8 cellular contexts compared by ENCODE assay signal in genomic region chr9:126702501-126703329, GRCh38.
DNase-seq lines count a peak whose midpoint lies in the region; ATAC-seq and TF ChIP-seq lines count a peak whose summit lies in the region.

No MANE protein-coding gene starts in this region.

- peaks cover 0 to 2% (median 0%) of the 10 kb centered on the region in 7 donors for H3K9me3 Mint-ChIP-seq in CD14-positive monocyte
- no peaks in the 10 kb centered on the region for H3K9me3 Mint-ChIP-seq in activated naive CD4-positive, alpha-beta T cell treated with anti-CD3 and anti-CD28 coated beads, Interleukin-2, amount 10 ng/mL, durations not matched to agents 7 days and 5 days

- H3K27ac Mint-ChIP-seq in CD14-positive monocyte, result no peak overlapping the region
- no peak overlapping the region for H3K27ac Mint-ChIP-seq in activated naive CD4-positive, alpha-beta T cell treated with anti-CD3 and anti-CD28 coated beads, Interleukin-2, amount 10 ng/mL, durations not matched to agents 7 days and 5 days

- H3K4me3 ChIP-seq in transverse colon, result no peak overlapping the region

- no peak for ATAC-seq in HG03039 (IDR thresholded peaks at IDR 0.05; ENCODE audit: unreplicated experiment)

- intact Hi-C loops in CD14-positive monocyte (cut with micrococcal nuclease), result no loop called here
- intact Hi-C loops in transverse colon (cut with DNase I; ENCODE audit: low total_unique reads), result no loop called here

- TF ChIP-seq CTCF in CD14-positive monocyte (IDR thresholded peaks at IDR 0.05) (peak; percentile 84), transverse colon (IDR thresholded peaks at IDR 0.05) (peak; percentile 37 to 52 (median 48))

- TF ChIP-seq EP300 in transverse colon (IDR thresholded peaks at IDR 0.05; ENCODE audit: low read depth), result no peak

- CTCF ChIA-PET in activated naive CD4-positive, alpha-beta T cell treated with anti-CD3 and anti-CD28 coated beads, Interleukin-2, amount 10 ng/mL, durations not matched to agents 7 days and 5 days (lab: Charles Lee), result interaction anchor here (0.6 to 11.9 kb wide), 21 partner anchors 8 to 1985 kb away, joined by 3 to 481 read pairs (median 4); no protein-coding TSS in a partner anchor

- H3K4me1 ChIP-seq in transverse colon, result peaks cover 0 to 11% (median 4%) of the 10 kb centered on the region in 4 donors

- peaks cover 19% of the 10 kb centered on the region for H3K4me1 Mint-ChIP-seq in CD14-positive monocyte
- H3K4me1 Mint-ChIP-seq in activated naive CD4-positive, alpha-beta T cell treated with anti-CD3 and anti-CD28 coated beads, Interleukin-2, amount 10 ng/mL, durations not matched to agents 7 days and 5 days, result peaks cover 17% of the 10 kb centered on the region

- H3K36me3 Mint-ChIP-seq in CD14-positive monocyte, result no peaks in the 10 kb centered on the region
- no peaks in the 10 kb centered on the region for H3K36me3 Mint-ChIP-seq in activated naive CD4-positive, alpha-beta T cell treated with anti-CD3 and anti-CD28 coated beads, Interleukin-2, amount 10 ng/mL, durations not matched to agents 7 days and 5 days

- H3K27ac ChIP-seq in transverse colon, result no peak overlapping the region
- H3K27ac ChIP-seq in substantia nigra (ENCODE audit: low read depth, low read length, poor library complexity, severe bottlenecking), result no peak overlapping the region

- H3K4me3 Mint-ChIP-seq in CD14-positive monocyte, result peak overlapping the region in 1 of 2 donors; percentile 29
- H3K4me3 Mint-ChIP-seq in activated naive CD4-positive, alpha-beta T cell treated with anti-CD3 and anti-CD28 coated beads, Interleukin-2, amount 10 ng/mL, durations not matched to agents 7 days and 5 days, result no peak overlapping the region

- no peak for TF ChIP-seq POLR2A in transverse colon (IDR thresholded peaks at IDR 0.05)

- DNase-seq in CD14-positive monocyte (ENCODE audit: low spot score), result no peak
- DNase-seq in KBM-7, result peak; percentile 34
- peak; percentile 52 for DNase-seq in activated naive CD4-positive, alpha-beta T cell treated with anti-CD3 and anti-CD28 coated beads, Interleukin-2, amount 10 ng/mL, durations not matched to agents 7 days and 5 days
- peak; percentile 63 for DNase-seq in iris pigment epithelial cell (ENCODE audit: low read depth)
- no peak for DNase-seq in transverse colon
- DNase-seq in HPDE6-E6E7 (ENCODE audit: extremely low spot score), result no peak
- no peak for DNase-seq in substantia nigra (lab: John Stamatoyannopoulos, UW)

- H3K36me3 ChIP-seq in transverse colon, result no peaks in the 10 kb centered on the region

- peaks cover 22 to 54% (median 34%) of the 10 kb centered on the region in 3 donors for H3K27me3 Mint-ChIP-seq in CD14-positive monocyte (ENCODE audit: low read depth in 3 of 3)
- H3K27me3 Mint-ChIP-seq in activated naive CD4-positive, alpha-beta T cell treated with anti-CD3 and anti-CD28 coated beads, Interleukin-2, amount 10 ng/mL, durations not matched to agents 7 days and 5 days, result peaks cover 68% of the 10 kb centered on the region

- H3K9me3 ChIP-seq in transverse colon, result no peaks in the 10 kb centered on the region

- peaks cover 85% of the 10 kb centered on the region for H3K27me3 ChIP-seq in transverse colon

- WGBS in transverse colon (ENCODE audit: low coverage in 1 of 2), 2 donors, result 36 to 50% methylated on average over 2 to 17 of the region's 22 CpGs

- in situ Hi-C loops in KBM-7 (cut with MboI; ENCODE audit: low pct_unique_long_range_greater_than_20kb, low sequenced_read_pairs) (no loop called here), transverse colon (cut with MboI; ENCODE audit: low pct_ligation_motif_present in 1 of 4, low pct_unique_long_range_greater_than_20kb in 1 of 4, low sequenced_read_pairs in 3 of 4) (loop anchor here in 2 of 4 donors (10.0 kb wide), 2 partner anchors 72 to 82 kb away; no protein-coding TSS in a partner anchor)

Comparison
In these comparisons a context has a peak if more than half of its experiments do, and no peak if none do; other contexts are left out.
1. DNase-seq: peak in KBM-7 (single experiment), activated naive CD4-positive, alpha-beta T cell treated with anti-CD3 and anti-CD28 coated beads, Interleukin-2, amount 10 ng/mL, durations not matched to agents 7 days and 5 days (single experiment) and iris pigment epithelial cell (single experiment); none in CD14-positive monocyte (single experiment), transverse colon (single experiment), HPDE6-E6E7 (single experiment) and substantia nigra (0 of 49).